ENCODE assay signal across 3 cellular contexts in genomic region chr5:32889078-32889477, GRCh38.
"Had no signal": no experiment of that assay in that cellular context is flagged by ENCODE, and none has a peak within 500 bp of the region (broad histone marks: within the 10 kb centered on the region; RNA-seq: fewer than 3 reads in every experiment).

No MANE protein-coding gene starts in this region.

- H3K4me3 ChIP-seq: GM12878 had no signal

- DNase-seq: GDM1, GF-D8 had no signal
